1 cellular context compared by ENCODE assay signal in genomic region chr2:127359520-127359919, GRCh38.
TF ChIP-seq lines count a peak whose summit lies in the region.

No MANE protein-coding gene starts in this region.

TF ChIP-seq in K562, 482 proteins besides CTCF, POLR2A, EP300 and RAD21:
- TF ChIP-seq MAFG (tag; conservative IDR thresholded peaks at IDR 0.05): no peak
- TF ChIP-seq RNF2 (IDR thresholded peaks at IDR 0.05): no peak
- TF ChIP-seq KDM2B (CRISPR knock-in tag; IDR thresholded peaks at IDR 0.05): no peak
- TF ChIP-seq ZNF140 (CRISPR knock-in tag; IDR thresholded peaks at IDR 0.05): no peak
- TF ChIP-seq NCOR1 (IDR thresholded peaks at IDR 0.05): no peak
- TF ChIP-seq KDM1A (IDR thresholded peaks at IDR 0.05): no peak
